1 cellular context compared by ENCODE assay signal in genomic region chr16:22436823-22437652, GRCh38.
TF ChIP-seq lines count a peak whose summit lies in the region.

No MANE protein-coding gene starts in this region.

TF ChIP-seq in K562, 482 proteins besides CTCF, POLR2A, EP300 and RAD21 (continued from another document):
- TF ChIP-seq GMEB1 (CRISPR knock-in tag; IDR thresholded peaks at IDR 0.05) (peak; percentile 60), SIN3A (IDR thresholded peaks at IDR 0.05; ENCODE audit: borderline replicate concordance in 2 of 2, control insufficient read depth in 1 of 2, low read depth in 2 of 2, low read length in 2 of 2) (peak in 1 of 2 experiments; percentile 43; a peak in 1 of 4 replicates), NFRKB (IDR thresholded peaks at IDR 0.05; ENCODE audit: low read depth) (0 out of 2 replicates have a peak, but pooled peaks have one; percentile 52), KDM5B (IDR thresholded peaks at IDR 0.05; ENCODE audit: insufficient replicate concordance, low read depth, low read length) (peak; percentile 80)
TF ChIP-seq in K562: peak in this region for 78; not testable (repeated sequence) for 404.
